Comparison of ENCODE assay signal across 11 cellular contexts in the genomic region with DNA sequence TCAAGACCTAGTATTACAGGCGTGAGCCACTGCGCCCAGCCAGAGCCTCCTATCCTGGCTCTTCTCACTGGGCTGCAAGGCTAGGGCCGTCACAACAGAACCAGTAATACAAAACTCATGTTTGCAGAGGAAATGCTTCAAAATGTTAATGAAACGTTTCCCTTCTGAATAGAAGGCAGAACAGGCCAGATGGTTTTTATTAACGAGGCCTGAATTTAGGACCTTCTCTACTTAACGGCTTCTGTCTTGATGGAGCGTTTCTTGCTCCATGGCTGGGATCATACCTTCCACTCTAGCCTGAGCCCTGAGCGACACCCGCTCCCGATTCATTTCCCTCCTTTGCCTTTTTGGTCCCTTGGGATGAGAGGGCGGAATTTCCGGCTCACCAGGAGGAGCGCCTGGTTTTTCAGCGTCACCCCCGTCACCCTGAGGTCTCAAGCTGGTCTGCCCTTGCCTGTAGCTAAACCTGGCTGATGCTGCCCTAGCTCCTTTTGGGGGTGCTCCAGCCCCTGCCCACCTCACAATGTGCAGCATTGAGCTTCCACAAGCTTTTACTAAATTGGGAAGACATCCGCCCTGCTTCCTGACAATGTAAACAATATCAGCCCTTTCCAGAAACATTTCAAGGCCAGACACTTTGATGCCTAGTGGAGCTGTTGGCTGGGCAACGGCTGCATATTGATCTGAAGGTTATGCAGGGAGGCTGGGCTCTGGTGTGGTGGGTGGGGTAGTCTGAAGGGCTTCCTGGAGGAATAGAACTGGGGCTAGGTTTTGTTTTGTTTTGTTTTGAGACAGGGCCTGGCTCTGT. TPM values are rescaled to one million over a fixed set of nuclear protein-coding genes. Genes with fewer than 3 reads are reported as not detected.
A peak's percentile ranks its signal among the peaks of the same experiment; 100 is the strongest.
DNase-seq lines count a peak whose midpoint lies in the region; ATAC-seq and TF ChIP-seq lines count a peak whose summit lies in the region.
"Had no signal": no experiment of that assay in that cellular context is flagged by ENCODE, and none has a peak within 500 bp of the region (broad histone marks: within the 10 kb centered on the region; RNA-seq: fewer than 3 reads in every experiment).

No MANE protein-coding gene starts in this region.

- H3K4me3 Mint-ChIP-seq in neural crest cell = peak overlapping the region; percentile 77
- H3K4me3 Mint-ChIP-seq in natural killer cell treated with Interleukin-12 subunit alpha and Interleukin-12 subunit beta and Interleukin-15 and Interleukin-18, amount 100 ng/mL, for 72 hours = no peak overlapping the region

- no peaks in the 10 kb centered on the region for H3K36me3 Mint-ChIP-seq in neural crest cell (ENCODE audit: low read depth)
- no peaks in the 10 kb centered on the region for H3K36me3 Mint-ChIP-seq in natural killer cell treated with Interleukin-12 subunit alpha and Interleukin-12 subunit beta and Interleukin-15 and Interleukin-18, amount 100 ng/mL, for 72 hours
- H3K36me3 Mint-ChIP-seq: CD8-positive, alpha-beta memory T cell had no signal

- peaks cover 33% of the 10 kb centered on the region for H3K27me3 Mint-ChIP-seq in neural crest cell (ENCODE audit: low read depth)
- H3K27me3 Mint-ChIP-seq in natural killer cell treated with Interleukin-12 subunit alpha and Interleukin-12 subunit beta and Interleukin-15 and Interleukin-18, amount 100 ng/mL, for 72 hours = no peaks in the 10 kb centered on the region
- H3K27me3 Mint-ChIP-seq: CD8-positive, alpha-beta memory T cell had no signal

- H3K9me3 Mint-ChIP-seq in neural crest cell = no peaks in the 10 kb centered on the region
- no peaks in the 10 kb centered on the region for H3K9me3 Mint-ChIP-seq in natural killer cell treated with Interleukin-12 subunit alpha and Interleukin-12 subunit beta and Interleukin-15 and Interleukin-18, amount 100 ng/mL, for 72 hours
- H3K9me3 Mint-ChIP-seq: CD8-positive, alpha-beta memory T cell had no signal

- H3K27ac Mint-ChIP-seq in neural crest cell (ENCODE audit: unreplicated experiment) = no peak overlapping the region
- H3K27ac Mint-ChIP-seq in natural killer cell treated with Interleukin-12 subunit alpha and Interleukin-12 subunit beta and Interleukin-15 and Interleukin-18, amount 100 ng/mL, for 72 hours = no peak overlapping the region
- H3K27ac Mint-ChIP-seq: CD8-positive, alpha-beta memory T cell had no signal

- no peak overlapping the region for H3K4me3 ChIP-seq in fibroblast of pulmonary artery (replicated peaks; ENCODE audit: low read depth, low read length)

- ATAC-seq in stimulated activated naive CD8-positive, alpha-beta T cell treated with anti-CD3 and anti-CD28 coated beads, Interleukin-15, Interleukin-2, amounts not matched to agents 100 U/mL and 50 U/mL, for 24 hours = no peak
- ATAC-seq in HG02798 (IDR thresholded peaks at IDR 0.05; ENCODE audit: poor library complexity, unreplicated experiment) = no peak
- no peak for ATAC-seq in natural killer cell treated with Interleukin-12 subunit alpha and Interleukin-12 subunit beta and Interleukin-15 and Interleukin-18, amount 100 ng/mL, for 72 hours

- H3K4me1 Mint-ChIP-seq in neural crest cell = peaks cover 28% of the 10 kb centered on the region
- H3K4me1 Mint-ChIP-seq in natural killer cell treated with Interleukin-12 subunit alpha and Interleukin-12 subunit beta and Interleukin-15 and Interleukin-18, amount 100 ng/mL, for 72 hours (ENCODE audit: low read depth in 2 of 2) = peaks cover 15 to 16% of the 10 kb centered on the region in 2 donors

- DNase-seq in AG09319 (ENCODE audit: extremely low read depth, low read depth) (peak; percentile 73), NCI-H2107 treated with DMSO at 0.1 percent for 48 hours (lab: John Stamatoyannopoulos, UW; ENCODE audit: unreplicated experiment) (peak; percentile 61), fibroblast of pulmonary artery (ENCODE audit: low read depth) (peak; percentile 38), neural crest cell (ENCODE audit: low read depth, low spot score) (no peak), ecto neural progenitor cell (ENCODE audit: low spot score) (no peak)
- no peak for DNase-seq in stimulated activated naive CD8-positive, alpha-beta T cell treated with anti-CD3 and anti-CD28 coated beads, Interleukin-15, Interleukin-2, amounts not matched to agents 100 U/mL and 50 U/mL, for 24 hours
- no peak for DNase-seq in natural killer cell treated with Interleukin-12 subunit alpha and Interleukin-12 subunit beta and Interleukin-15 and Interleukin-18, amount 100 ng/mL, for 72 hours (ENCODE audit: low spot score)
- DNase-seq: activated CD4-positive, alpha-beta T cell treated with anti-CD3 and anti-CD28 coated beads, Interleukin-2, amount 50 U/mL, for 48 hours; CD8-positive, alpha-beta memory T cell; NCI-H187 had no signal

- TF ChIP-seq CTCF in AG09319 (IDR thresholded peaks at IDR 0.05; ENCODE audit: low read depth, low read length) = no peak
- TF ChIP-seq CTCF in fibroblast of pulmonary artery (IDR thresholded peaks at IDR 0.05; ENCODE audit: low read length, missing control alignments) = no peak
- TF ChIP-seq CTCF in neural crest cell (conservative IDR thresholded peaks at IDR 0.05) = no peak

RNA-seq across cellular contexts. Expression of gene CLIP2, which starts 5.2 kb away (rescaled TPM):
- 24.0 and 26.5 TPM in 2 replicates for total RNA-seq in neural crest cell
- 10 to 100 TPM; 12.2 to 17.0 TPM for total RNA-seq in natural killer cell treated with Interleukin-12 subunit alpha and Interleukin-12 subunit beta and Interleukin-15 and Interleukin-18, amount 100 ng/mL, for 72 hours

RNA-seq across cellular contexts. Expression of gene RFC2, which starts 40.2 kb away (rescaled TPM):
- total RNA-seq in neural crest cell = 77.0 and 80.4 TPM in 2 replicates
- 10 to 100 TPM; 66.4 to 87.5 TPM for total RNA-seq in natural killer cell treated with Interleukin-12 subunit alpha and Interleukin-12 subunit beta and Interleukin-15 and Interleukin-18, amount 100 ng/mL, for 72 hours

Comparison
In these comparisons a context has a peak if more than half of its experiments do, and no peak if none do; other contexts are left out.
1. DNase-seq: peak in AG09319 (single experiment), NCI-H2107 treated with DMSO at 0.1 percent for 48 hours (single experiment) and fibroblast of pulmonary artery (single experiment); none in neural crest cell (single experiment), stimulated activated naive CD8-positive, alpha-beta T cell treated with anti-CD3 and anti-CD28 coated beads, Interleukin-15, Interleukin-2, amounts not matched to agents 100 U/mL and 50 U/mL, for 24 hours (single experiment), ecto neural progenitor cell (single experiment) and natural killer cell treated with Interleukin-12 subunit alpha and Interleukin-12 subunit beta and Interleukin-15 and Interleukin-18, amount 100 ng/mL, for 72 hours (single experiment).